Comparison of ENCODE assay signal across 13 cellular contexts in genomic region chr15:73571346-73571745, GRCh38.
A peak's percentile ranks its signal among the peaks of the same experiment; 100 is the strongest.
DNase-seq lines count a peak whose midpoint lies in the region; ATAC-seq, FAIRE-seq and TF ChIP-seq lines count a peak whose summit lies in the region.
"Had no signal": no experiment of that assay in that cellular context is flagged by ENCODE, and none has a peak within 500 bp of the region (broad histone marks: within the 10 kb centered on the region; RNA-seq: fewer than 3 reads in every experiment).

No MANE protein-coding gene starts in this region.

- intact Hi-C loops in activated CD4-positive, alpha-beta T cell treated with anti-CD3 and anti-CD28 coated beads, Interleukin-2, amount 10 ng/mL, durations not matched to agents 24 days and 14 days (cut with micrococcal nuclease), result loop anchor here (2.0 to 5.0 kb wide), 2 partner anchors 13 to 36 kb away; no protein-coding TSS in a partner anchor
- intact Hi-C loops in colonic mucosa (cut with DNase I) (no loop called here), posterior vena cava (cut with DNase I) (loop anchor here in 1 of 2 donors (10.0 kb wide), 1 partner anchor 63 kb away; the partner anchor contains the start of gene NPTN)

- no peak for DNase-seq in activated CD4-positive, alpha-beta T cell treated with anti-CD3 and anti-CD28 coated beads, Interleukin-2, amount 10 ng/mL, durations not matched to agents 24 days and 14 days
- DNase-seq in activated CD4-positive, alpha-beta T cell treated with anti-CD3 and anti-CD28 coated beads for 4 hours, result no peak
- DNase-seq in NCI-H510A (lab: John Stamatoyannopoulos, UW), result peak; percentile 84
- DNase-seq in colonic mucosa, result no peak
- peak; percentile 30 for DNase-seq in small intestine
- no peak for DNase-seq in stimulated activated CD4-positive, alpha-beta T cell treated with anti-CD3 and anti-CD28 coated beads, Interleukin-4, amount 100 ng/mL, for 1 hour
- DNase-seq in posterior vena cava (ENCODE audit: low spot score), result no peak
- DNase-seq in T-cell, result no peak
- DNase-seq: activated gamma-delta T cell, Calu3, cerebellar nuclear complex had no signal

- H3K9me3 ChIP-seq in colonic mucosa (no peaks in the 10 kb centered on the region), small intestine (ENCODE audit: control insufficient read depth, low read depth) (no peaks in the 10 kb centered on the region)
- H3K9me3 ChIP-seq: A549, tibial nerve had no signal

- peaks cover 38% of the 10 kb centered on the region for H3K36me3 Mint-ChIP-seq in activated CD4-positive, alpha-beta T cell treated with anti-CD3 and anti-CD28 coated beads, Interleukin-2, amount 10 ng/mL, durations not matched to agents 24 days and 14 days (ENCODE audit: low read depth)
- H3K36me3 Mint-ChIP-seq in T-cell, result peaks cover 63% of the 10 kb centered on the region

- H3K27me3 ChIP-seq in colonic mucosa (no peaks in the 10 kb centered on the region), small intestine (ENCODE audit: control insufficient read depth in 2 of 2, insufficient read depth in 2 of 2, low read length in 2 of 2) (no peaks in the 10 kb centered on the region)
- H3K27me3 ChIP-seq: tibial nerve had no signal

- ATAC-seq in T-cell (replicated peaks in 1 of 4), result no peak
- ATAC-seq: A549 had no signal

- H3K4me1 ChIP-seq in colonic mucosa (peaks cover 10% of the 10 kb centered on the region), small intestine (ENCODE audit: control insufficient read depth in 2 of 2, insufficient read depth in 1 of 2, low read depth in 1 of 2, low read length in 1 of 2) (peaks cover 6 to 8% of the 10 kb centered on the region in 2 donors)
- H3K4me1 ChIP-seq: A549 had no signal

- CTCF ChIA-PET in T-cell (lab: Charles Lee), result interaction anchor here in 1 of 2 donors (0.9 kb wide), 1 partner anchor 1852 kb away, joined by 3 read pairs; no protein-coding TSS in a partner anchor

- 73 to 82% (median 77%) methylated on average over 5 of the region's 5 CpGs for WGBS in small intestine, 3 donors

- H3K9ac ChIP-seq in colonic mucosa (ENCODE audit: low read depth in 2 of 2, low read length in 2 of 2), result no peak overlapping the region

- no peak for TF ChIP-seq CTCF in colonic mucosa (IDR thresholded peaks at IDR 0.05)

- H3K27ac ChIP-seq in colonic mucosa (peak overlapping the region; percentile 2), small intestine (ENCODE audit: low read depth in 1 of 2, low read length in 1 of 2) (no peak overlapping the region)
- H3K27ac ChIP-seq: A549, tibial nerve had no signal

- no peak overlapping the region for H3K4me3 Mint-ChIP-seq in activated CD4-positive, alpha-beta T cell treated with anti-CD3 and anti-CD28 coated beads, Interleukin-2, amount 10 ng/mL, durations not matched to agents 24 days and 14 days
- no peak overlapping the region for H3K4me3 Mint-ChIP-seq in T-cell

- H3K9me3 Mint-ChIP-seq in activated CD4-positive, alpha-beta T cell treated with anti-CD3 and anti-CD28 coated beads, Interleukin-2, amount 10 ng/mL, durations not matched to agents 24 days and 14 days, result no peaks in the 10 kb centered on the region
- H3K9me3 Mint-ChIP-seq in T-cell, result no peaks in the 10 kb centered on the region

- H3K36me3 ChIP-seq in colonic mucosa, result peaks cover 4% of the 10 kb centered on the region
- H3K36me3 ChIP-seq in small intestine (ENCODE audit: control insufficient read depth in 2 of 2, insufficient read depth in 2 of 2, low read length in 2 of 2), result peaks cover 11 to 28% of the 10 kb centered on the region in 2 donors

- FAIRE-seq in small intestine (lab: Jason Lieb, UNC), result no peak
- FAIRE-seq: A549 had no signal

- peak overlapping the region; percentile 64 for H3K27ac Mint-ChIP-seq in activated CD4-positive, alpha-beta T cell treated with anti-CD3 and anti-CD28 coated beads, Interleukin-2, amount 10 ng/mL, durations not matched to agents 24 days and 14 days
- H3K27ac Mint-ChIP-seq in T-cell, result no peak overlapping the region

- POLR2A ChIA-PET in T-cell (lab: Charles Lee), result no interaction called here

- H3K27me3 Mint-ChIP-seq in activated CD4-positive, alpha-beta T cell treated with anti-CD3 and anti-CD28 coated beads, Interleukin-2, amount 10 ng/mL, durations not matched to agents 24 days and 14 days, result no peaks in the 10 kb centered on the region
- H3K27me3 Mint-ChIP-seq in T-cell, result no peaks in the 10 kb centered on the region

- H3K4me3 ChIP-seq in colonic mucosa (no peak overlapping the region), small intestine (ENCODE audit: low read depth in 1 of 2, low read length in 2 of 2) (no peak overlapping the region)
- H3K4me3 ChIP-seq: A549, tibial nerve had no signal

- peaks cover 32% of the 10 kb centered on the region for H3K4me1 Mint-ChIP-seq in activated CD4-positive, alpha-beta T cell treated with anti-CD3 and anti-CD28 coated beads, Interleukin-2, amount 10 ng/mL, durations not matched to agents 24 days and 14 days
- H3K4me1 Mint-ChIP-seq in T-cell, result no peaks in the 10 kb centered on the region

Comparison
In these comparisons a context has a peak if more than half of its experiments do, and no peak if none do; other contexts are left out.
1. DNase-seq: peak in NCI-H510A (single experiment) and small intestine (single experiment); none in activated CD4-positive, alpha-beta T cell treated with anti-CD3 and anti-CD28 coated beads, Interleukin-2, amount 10 ng/mL, durations not matched to agents 24 days and 14 days (single experiment), activated CD4-positive, alpha-beta T cell treated with anti-CD3 and anti-CD28 coated beads for 4 hours (0 of 2), colonic mucosa (single experiment), stimulated activated CD4-positive, alpha-beta T cell treated with anti-CD3 and anti-CD28 coated beads, Interleukin-4, amount 100 ng/mL, for 1 hour (single experiment), posterior vena cava (single experiment) and T-cell (0 of 34).